Comparison of ENCODE assay signal across 9 cellular contexts in genomic region chr1:159211331-159212136, GRCh38. TPM values are rescaled to one million over a fixed set of nuclear protein-coding genes. Genes with fewer than 3 reads are reported as not detected.
DNase-seq lines count a peak whose midpoint lies in the region; ATAC-seq and TF ChIP-seq lines count a peak whose summit lies in the region.
"Had no signal": no experiment of that assay in that cellular context is flagged by ENCODE, and none has a peak within 500 bp of the region (broad histone marks: within the 10 kb centered on the region; RNA-seq: fewer than 3 reads in every experiment).

No MANE protein-coding gene starts in this region.

- peaks cover 10% of the 10 kb centered on the region for H3K4me1 ChIP-seq in smooth muscle cell (ENCODE audit: low read depth)

- H3K27ac ChIP-seq in smooth muscle cell (ENCODE audit: low read depth) = no peak overlapping the region

- H3K27me3 Mint-ChIP-seq in activated T-cell treated with anti-CD3 and anti-CD28 coated beads, Interleukin-2, amount 50 U/mL, for 4 hours (ENCODE audit: low read depth) = peaks cover 56% of the 10 kb centered on the region
- peaks cover 9% of the 10 kb centered on the region for H3K27me3 Mint-ChIP-seq in glutamatergic neuron (ENCODE audit: unreplicated experiment)

- no peaks in the 10 kb centered on the region for H4K20me1 ChIP-seq in smooth muscle cell (ENCODE audit: low read depth)

- peak; percentile 23 for DNase-seq in AG08396 (ENCODE audit: low spot score)
- peak; percentile 63 for DNase-seq in NCI-H526 treated with DMSO at 0.1 percent for 48 hours (lab: John Stamatoyannopoulos, UW)
- DNase-seq in activated T-cell treated with anti-CD3 and anti-CD28 coated beads, Interleukin-2, amount 50 U/mL, for 4 hours = peak; percentile 25
- DNase-seq in glutamatergic neuron = peak; percentile 74
- DNase-seq in smooth muscle cell (lab: John Stamatoyannopoulos, UW; ENCODE audit: unreplicated experiment) = no peak

- no peaks in the 10 kb centered on the region for H3K36me3 Mint-ChIP-seq in activated T-cell treated with anti-CD3 and anti-CD28 coated beads, Interleukin-2, amount 50 U/mL, for 4 hours (ENCODE audit: insufficient read depth)
- H3K36me3 Mint-ChIP-seq in glutamatergic neuron (ENCODE audit: unreplicated experiment) = no peaks in the 10 kb centered on the region

- no peaks in the 10 kb centered on the region for H3K9me3 Mint-ChIP-seq in activated T-cell treated with anti-CD3 and anti-CD28 coated beads, Interleukin-2, amount 50 U/mL, for 4 hours
- H3K9me3 Mint-ChIP-seq in glutamatergic neuron (ENCODE audit: unreplicated experiment) = peaks cover 3% of the 10 kb centered on the region

- peak in 1 of 2 donors; percentile 50 for ATAC-seq in activated T-cell treated with anti-CD3 and anti-CD28 coated beads, Interleukin-2, amount 50 U/mL, for 4 hours
- ATAC-seq in HG02884 (IDR thresholded peaks at IDR 0.05; ENCODE audit: unreplicated experiment) (no peak), GM18873 (IDR thresholded peaks at IDR 0.05; ENCODE audit: low FRiP score, unreplicated experiment) (no peak)

- WGBS in smooth muscle cell (ENCODE audit: low lambda C conversion rate) = 35% methylated on average over 11 of the region's 11 CpGs

- no peak overlapping the region for H3K27ac Mint-ChIP-seq in glutamatergic neuron (ENCODE audit: unreplicated experiment)

- H3K79me2 ChIP-seq in smooth muscle cell (ENCODE audit: low read depth) = no peaks in the 10 kb centered on the region

- no peak overlapping the region for H3K4me3 ChIP-seq in smooth muscle cell

- H3K4me2 ChIP-seq in smooth muscle cell = peak overlapping the region; percentile 64

- H3K4me1 Mint-ChIP-seq in activated T-cell treated with anti-CD3 and anti-CD28 coated beads, Interleukin-2, amount 50 U/mL, for 4 hours (ENCODE audit: low read depth) = peaks cover 2% of the 10 kb centered on the region
- H3K4me1 Mint-ChIP-seq in glutamatergic neuron (ENCODE audit: low read depth, unreplicated experiment) = peaks cover 37% of the 10 kb centered on the region

- H3K4me3 Mint-ChIP-seq in activated T-cell treated with anti-CD3 and anti-CD28 coated beads, Interleukin-2, amount 50 U/mL, for 4 hours = no peak overlapping the region
- no peak overlapping the region for H3K4me3 Mint-ChIP-seq in glutamatergic neuron (ENCODE audit: unreplicated experiment)

- no peaks in the 10 kb centered on the region for H3K9me3 ChIP-seq in smooth muscle cell (replicated peaks; ENCODE audit: low read depth)

- H2AFZ ChIP-seq in smooth muscle cell (ENCODE audit: low read depth) = no peak overlapping the region

- no peaks in the 10 kb centered on the region for H3F3A ChIP-seq in smooth muscle cell (ENCODE audit: low read depth)

- H3K27me3 ChIP-seq in smooth muscle cell (ENCODE audit: low read depth) = peaks cover 26% of the 10 kb centered on the region

- H3K9ac ChIP-seq in smooth muscle cell (ENCODE audit: low read depth) = no peak overlapping the region

- peak; percentile 71 for TF ChIP-seq CTCF in GM12874 (IDR thresholded peaks at IDR 0.05; ENCODE audit: insufficient read depth, low read depth, low read length)
- peak; percentile 95 for TF ChIP-seq CTCF in glutamatergic neuron (IDR thresholded peaks at IDR 0.05; ENCODE audit: partially characterized antibody, unreplicated experiment)
- peak; percentile 96 for TF ChIP-seq CTCF in smooth muscle cell (IDR thresholded peaks at IDR 0.05; ENCODE audit: borderline replicate concordance, insufficient read depth, poor library complexity, severe bottlenecking)

- no peaks in the 10 kb centered on the region for H3K36me3 ChIP-seq in smooth muscle cell (ENCODE audit: low read depth)

RNA-seq across cellular contexts. Expression of gene ACKR1, which starts 6.9 kb away (rescaled TPM):
- under 1 TPM in 1 of 3 donors, not detected in 2; 0.46 TPM for total RNA-seq in activated T-cell treated with anti-CD3 and anti-CD28 coated beads, Interleukin-2, amount 50 U/mL, for 4 hours
- total RNA-seq in glutamatergic neuron (ENCODE audit: unreplicated experiment) = 13.5 TPM
- 0.04 TPM in 1 of 2 replicates, not detected in the other for total RNA-seq in smooth muscle cell
- 0.25 TPM in 1 of 2 replicates, not detected in the other for polyA plus RNA-seq in smooth muscle cell
- total RNA-seq: mononuclear cell had no signal

RNA-seq across cellular contexts. Expression of gene CADM3, which starts 40.1 kb away (rescaled TPM):
- not detected for total RNA-seq in activated T-cell treated with anti-CD3 and anti-CD28 coated beads, Interleukin-2, amount 50 U/mL, for 4 hours
- 165 TPM for total RNA-seq in glutamatergic neuron (ENCODE audit: unreplicated experiment)
- 0.54 and 0.90 TPM in 2 replicates for total RNA-seq in smooth muscle cell
- 0.74 and 1.2 TPM in 2 replicates for polyA plus RNA-seq in smooth muscle cell

Comparison
In these comparisons a context has a peak if more than half of its experiments do, and no peak if none do; other contexts are left out.
1. RNA of gene CADM3, which starts 40.1 kb away (total RNA-seq): 165 TPM in glutamatergic neuron (single experiment); 0.54 to 0.90 TPM in smooth muscle cell and not detected in activated T-cell treated with anti-CD3 and anti-CD28 coated beads, Interleukin-2, amount 50 U/mL, for 4 hours; every median in the first group is over 10 times any median in the second.
2. Peak in every context shown above with its lines, with median percentiles within 50 percentile points of each other: CTCF ChIP-seq.